Comparison of ENCODE assay signal across 9 cellular contexts in the genomic region with DNA sequence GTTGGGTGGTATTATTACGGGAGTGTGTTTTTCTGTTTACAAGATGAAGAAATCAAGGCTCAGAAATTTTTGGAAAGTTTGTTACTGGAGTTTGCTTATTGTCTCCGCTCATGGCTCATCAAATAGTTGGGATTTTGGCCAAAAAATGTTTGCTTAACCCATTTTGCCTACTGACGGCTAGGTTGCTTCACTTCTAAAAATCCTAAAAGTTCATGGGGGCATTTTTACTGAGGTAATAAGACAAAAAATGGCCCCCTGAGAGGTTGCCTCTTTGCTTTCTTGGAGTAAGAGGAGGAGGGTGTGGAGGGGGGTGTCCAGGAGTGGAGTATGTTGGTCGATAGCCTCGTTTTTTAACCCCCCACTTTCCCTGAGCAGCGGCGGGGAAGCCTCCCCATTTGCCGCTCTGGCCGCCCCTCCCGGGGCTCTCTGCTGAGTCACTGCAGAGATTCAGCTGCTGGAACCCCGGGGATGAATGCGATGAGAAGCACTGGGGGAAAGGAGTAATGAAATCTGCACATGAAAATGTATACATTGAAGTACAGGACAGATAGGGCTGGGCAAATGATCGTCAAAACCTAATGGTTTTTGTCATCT. TPM values are rescaled to one million over a fixed set of nuclear protein-coding genes. Genes with fewer than 3 reads are reported as not detected.
A peak's percentile ranks its signal among the peaks of the same experiment; 100 is the strongest.
DNase-seq lines count a peak whose midpoint lies in the region; ATAC-seq and TF ChIP-seq lines count a peak whose summit lies in the region.
"Had no signal": no experiment of that assay in that cellular context is flagged by ENCODE, and none has a peak within 500 bp of the region (broad histone marks: within the 10 kb centered on the region; RNA-seq: fewer than 3 reads in every experiment).

No MANE protein-coding gene starts in this region.

- no peaks in the 10 kb centered on the region for H3K36me3 ChIP-seq in CD4-positive, CD25-positive, alpha-beta regulatory T cell (ENCODE audit: control insufficient read depth, insufficient read depth, low read length)
- peaks cover 31% of the 10 kb centered on the region for H3K36me3 ChIP-seq in HUES48 (ENCODE audit: control insufficient read depth, insufficient read depth, low read length)

- H3K27ac Mint-ChIP-seq in CD4-positive, CD25-positive, alpha-beta regulatory T cell, result peak overlapping the region in 2 of 3 donors; percentile 27 to 50
- H3K27ac Mint-ChIP-seq in endothelial cell (ENCODE audit: unreplicated experiment) (no peak overlapping the region), neural crest cell (ENCODE audit: unreplicated experiment) (peak overlapping the region; percentile 83)
- no peak overlapping the region for H3K27ac Mint-ChIP-seq in stimulated activated effector memory CD8-positive, alpha-beta T cell treated with anti-CD3 and anti-CD28 coated beads, Interleukin-12 subunit alpha, Interleukin-12 subunit beta, amount 100 ng/mL, for 72 hours

- H3K9me3 ChIP-seq in CD4-positive, CD25-positive, alpha-beta regulatory T cell (ENCODE audit: control insufficient read depth in 2 of 2, low read length in 2 of 2), result no peaks in the 10 kb centered on the region
- peaks cover 5% of the 10 kb centered on the region for H3K9me3 ChIP-seq in HUES48 (ENCODE audit: control insufficient read depth, insufficient read depth, low read length)

- H3K27ac ChIP-seq in CD4-positive, CD25-positive, alpha-beta regulatory T cell (ENCODE audit: insufficient read depth, low read length, poor library complexity, severe bottlenecking), result no peak overlapping the region
- no peak overlapping the region for H3K27ac ChIP-seq in HUES48 (ENCODE audit: low read depth, low read length)

- H3K4me3 Mint-ChIP-seq in CD4-positive, CD25-positive, alpha-beta regulatory T cell, result peak overlapping the region in 3 of 4 donors; percentile 13 to 30 (median 19)
- H3K4me3 Mint-ChIP-seq in endothelial cell (ENCODE audit: unreplicated experiment), result peak overlapping the region; percentile 84
- peak overlapping the region; percentile 93 for H3K4me3 Mint-ChIP-seq in neural crest cell
- no peak overlapping the region for H3K4me3 Mint-ChIP-seq in stimulated activated effector memory CD8-positive, alpha-beta T cell treated with anti-CD3 and anti-CD28 coated beads, Interleukin-12 subunit alpha, Interleukin-12 subunit beta, amount 100 ng/mL, for 72 hours

- H3K4me1 ChIP-seq in CD4-positive, CD25-positive, alpha-beta regulatory T cell (ENCODE audit: control insufficient read depth, insufficient read depth, low read length, poor library complexity, severe bottlenecking), result peaks cover 19% of the 10 kb centered on the region
- H3K4me1 ChIP-seq in HUES48 (ENCODE audit: control insufficient read depth, insufficient read depth, low read length), result peaks cover 13% of the 10 kb centered on the region; the same call in 1 of the 2 replicates

- H3K9ac ChIP-seq in HUES48 (ENCODE audit: low read depth, low read length), result no peak overlapping the region

- H3K4me1 Mint-ChIP-seq in CD4-positive, CD25-positive, alpha-beta regulatory T cell, result peaks cover 0 to 14% (median 0%) of the 10 kb centered on the region in 4 donors
- H3K4me1 Mint-ChIP-seq in endothelial cell (ENCODE audit: unreplicated experiment), result peaks cover 31% of the 10 kb centered on the region
- peaks cover 52% of the 10 kb centered on the region for H3K4me1 Mint-ChIP-seq in neural crest cell
- peaks cover 9% of the 10 kb centered on the region for H3K4me1 Mint-ChIP-seq in stimulated activated effector memory CD8-positive, alpha-beta T cell treated with anti-CD3 and anti-CD28 coated beads, Interleukin-12 subunit alpha, Interleukin-12 subunit beta, amount 100 ng/mL, for 72 hours

- H3K9me3 Mint-ChIP-seq in CD4-positive, CD25-positive, alpha-beta regulatory T cell, result peaks cover 0 to 2% (median 0%) of the 10 kb centered on the region in 7 donors
- H3K9me3 Mint-ChIP-seq in endothelial cell (ENCODE audit: unreplicated experiment) (no peaks in the 10 kb centered on the region), neural crest cell (no peaks in the 10 kb centered on the region)
- no peaks in the 10 kb centered on the region for H3K9me3 Mint-ChIP-seq in stimulated activated effector memory CD8-positive, alpha-beta T cell treated with anti-CD3 and anti-CD28 coated beads, Interleukin-12 subunit alpha, Interleukin-12 subunit beta, amount 100 ng/mL, for 72 hours

- TF ChIP-seq CTCF in endothelial cell (IDR thresholded peaks at IDR 0.05; ENCODE audit: unreplicated experiment) (no peak), neural crest cell (conservative IDR thresholded peaks at IDR 0.05) (no peak)

- ATAC-seq in CD4-positive, CD25-positive, alpha-beta regulatory T cell (ENCODE audit: low read depth in 2 of 2), result no peak
- ATAC-seq in HG02884 (IDR thresholded peaks at IDR 0.05; ENCODE audit: unreplicated experiment) (no peak), sciatic nerve (no peak)
- ATAC-seq in stimulated activated effector memory CD8-positive, alpha-beta T cell treated with anti-CD3 and anti-CD28 coated beads, Interleukin-12 subunit alpha, Interleukin-12 subunit beta, amount 100 ng/mL, for 72 hours, result no peak

- H3K4me3 ChIP-seq in CD4-positive, CD25-positive, alpha-beta regulatory T cell (ENCODE audit: low read depth, low read length), result no peak overlapping the region
- H3K4me3 ChIP-seq in HUES48 (ENCODE audit: low read depth, low read length), result peak overlapping the region; percentile 49

- peaks cover 10% of the 10 kb centered on the region for H3K27me3 ChIP-seq in CD4-positive, CD25-positive, alpha-beta regulatory T cell (ENCODE audit: control insufficient read depth, insufficient read depth, low read length)
- H3K27me3 ChIP-seq in HUES48 (ENCODE audit: control insufficient read depth, insufficient read depth, low read length), result peaks cover 25% of the 10 kb centered on the region

- H3K27me3 Mint-ChIP-seq in CD4-positive, CD25-positive, alpha-beta regulatory T cell, result peaks cover 66% of the 10 kb centered on the region
- H3K27me3 Mint-ChIP-seq in endothelial cell (ENCODE audit: unreplicated experiment) (peaks cover 3% of the 10 kb centered on the region), neural crest cell (ENCODE audit: low read depth) (no peaks in the 10 kb centered on the region)

- intact Hi-C loops in sciatic nerve (cut with DNase I), result no loop called here

- DNase-seq in CD4-positive, CD25-positive, alpha-beta regulatory T cell, result no peak
- DNase-seq in endothelial cell (ENCODE audit: low spot score) (no peak), neural crest cell (ENCODE audit: low read depth, low spot score) (no peak), sciatic nerve (ENCODE audit: low spot score) (no peak), NCI-H510A (lab: John Stamatoyannopoulos, UW) (no peak)
- DNase-seq in stimulated activated effector memory CD8-positive, alpha-beta T cell treated with anti-CD3 and anti-CD28 coated beads, Interleukin-12 subunit alpha, Interleukin-12 subunit beta, amount 100 ng/mL, for 72 hours (ENCODE audit: low spot score in 2 of 2), result no peak
- DNase-seq: activated CD4-positive, alpha-beta T cell treated with anti-CD3 and anti-CD28 coated beads, Interleukin-2, amount 50 U/mL, for 4 hours had no signal

- H3K36me3 Mint-ChIP-seq in CD4-positive, CD25-positive, alpha-beta regulatory T cell, result no peaks in the 10 kb centered on the region
- H3K36me3 Mint-ChIP-seq in endothelial cell (ENCODE audit: low read depth, unreplicated experiment) (peaks cover 18% of the 10 kb centered on the region), neural crest cell (ENCODE audit: low read depth) (peaks cover 29% of the 10 kb centered on the region)
- H3K36me3 Mint-ChIP-seq in stimulated activated effector memory CD8-positive, alpha-beta T cell treated with anti-CD3 and anti-CD28 coated beads, Interleukin-12 subunit alpha, Interleukin-12 subunit beta, amount 100 ng/mL, for 72 hours, result no peaks in the 10 kb centered on the region

RNA-seq across cellular contexts. Expression of a gene that starts 1.5 kb away (rescaled TPM):
- 3.8 TPM for total RNA-seq in CD4-positive, CD25-positive, alpha-beta regulatory T cell
- 1 to 10 TPM; 1.8 to 3.1 (median 2.2) TPM for polyA plus RNA-seq in CD4-positive, CD25-positive, alpha-beta regulatory T cell
- total RNA-seq in endothelial cell (ENCODE audit: unreplicated experiment), result 72.2 TPM
- 212 and 236 TPM in 2 replicates for total RNA-seq in neural crest cell
- 72.0 TPM for total RNA-seq in sciatic nerve

RNA-seq across cellular contexts. Expression of a gene that starts 52.6 kb away (rescaled TPM):
- total RNA-seq in CD4-positive, CD25-positive, alpha-beta regulatory T cell, result 4.1 TPM
- 10 to 100 TPM; 12.7 to 22.0 (median 14.5) TPM for polyA plus RNA-seq in CD4-positive, CD25-positive, alpha-beta regulatory T cell
- total RNA-seq in endothelial cell (ENCODE audit: unreplicated experiment) (14.3 TPM), neural crest cell (27.8 and 29.3 TPM in 2 replicates), sciatic nerve (11.0 TPM)

Comparison
In these comparisons a context has a peak if more than half of its experiments do, and no peak if none do; other contexts are left out.
1. H3K27ac Mint-ChIP-seq: peak in CD4-positive, CD25-positive, alpha-beta regulatory T cell (2 of 3) and neural crest cell (single experiment); none in endothelial cell (single experiment) and stimulated activated effector memory CD8-positive, alpha-beta T cell treated with anti-CD3 and anti-CD28 coated beads, Interleukin-12 subunit alpha, Interleukin-12 subunit beta, amount 100 ng/mL, for 72 hours (single experiment).
2. RNA of a gene that starts 1.5 kb away (total RNA-seq): 212 to 236 TPM in neural crest cell, 72.2 TPM in endothelial cell (single experiment) and 72.0 TPM in sciatic nerve (single experiment); 3.8 TPM in CD4-positive, CD25-positive, alpha-beta regulatory T cell (single experiment); every median in the first group is over 10 times any median in the second.